ENCODE assay signal across 16 cellular contexts in genomic region chr19:15292140-15292539, GRCh38. TPM values are rescaled to one million over a fixed set of nuclear protein-coding genes. Genes with fewer than 3 reads are reported as not detected.
DNase-seq lines count a peak whose midpoint lies in the region; ATAC-seq and TF ChIP-seq lines count a peak whose summit lies in the region.
"Had no signal": no experiment of that assay in that cellular context is flagged by ENCODE, and none has a peak within 500 bp of the region (broad histone marks: within the 10 kb centered on the region; RNA-seq: fewer than 3 reads in every experiment).

No MANE protein-coding gene starts in this region.

- peak overlapping the region; percentile 51 for H3K4me2 ChIP-seq in GM23338
- no peak overlapping the region; the same call in 1 of the 2 replicates for H3K4me2 ChIP-seq in MM.1S (ENCODE audit: low read depth, low read length)

- H3K9me2 ChIP-seq in GM23338 (ENCODE audit: insufficient read depth) (no peaks in the 10 kb centered on the region), MM.1S (replicated peaks; ENCODE audit: insufficient read depth, low read length) (no peaks in the 10 kb centered on the region)

- H3K9ac ChIP-seq in MM.1S (ENCODE audit: low read length) = no peak overlapping the region

- H3K36me3 ChIP-seq in CD4-positive, CD25-positive, alpha-beta regulatory T cell (ENCODE audit: control insufficient read depth, insufficient read depth, low read length) = peaks cover 11% of the 10 kb centered on the region
- H3K36me3 ChIP-seq in GM23338 (ENCODE audit: insufficient read depth) = no peaks in the 10 kb centered on the region
- H3K36me3 ChIP-seq in MM.1S (replicated peaks; ENCODE audit: insufficient read depth, low read length) = no peaks in the 10 kb centered on the region

- no peak overlapping the region for H3K27ac ChIP-seq in CD4-positive, CD25-positive, alpha-beta regulatory T cell (ENCODE audit: insufficient read depth, low read length, poor library complexity, severe bottlenecking)
- H3K27ac ChIP-seq in GM23338 (ENCODE audit: low read depth) (no peak overlapping the region), MM.1S (ENCODE audit: low read length) (no peak overlapping the region)

- H4K20me1 ChIP-seq in GM23338 (replicated peaks; ENCODE audit: insufficient read depth) (peaks cover 99% of the 10 kb centered on the region), MM.1S (ENCODE audit: insufficient read depth, low read length) (peaks cover 83% of the 10 kb centered on the region)

- no peak for DNase-seq in CD4-positive, CD25-positive, alpha-beta regulatory T cell
- DNase-seq in GM23338 (ENCODE audit: low spot score) = no peak
- no peak for DNase-seq in activated T-helper 2 cell treated with anti-CD3 and anti-CD28 coated beads, Interferon-gamma antibody, Interleukin-2, Interleukin-4, amounts not matched to agents 10 μg/mL and 5 μg/mL and 100 μg/mL, durations not matched to agents 14 hours and 24 hours and 36 hours (ENCODE audit: low spot score)
- DNase-seq in natural killer cell treated with Interleukin-12 subunit alpha and Interleukin-12 subunit beta and Interleukin-15 and Interleukin-18, amount 100 ng/mL, for 72 hours (ENCODE audit: low spot score) = no peak
- no peak for DNase-seq in MM.1S
- DNase-seq: anterior cingulate cortex; HCEC 1CT; hippocampal formation; left colon; NCI-H1930; NCI-H774; stimulated activated CD4-positive, alpha-beta T cell treated with anti-CD3 and anti-CD28 coated beads, Interleukin-4, amount 100 ng/mL, for 4 hours had no signal

- no peak for ATAC-seq in CD4-positive, CD25-positive, alpha-beta regulatory T cell (ENCODE audit: low read depth in 2 of 2)
- ATAC-seq in GM23338 = no peak
- ATAC-seq in natural killer cell treated with Interleukin-12 subunit alpha and Interleukin-12 subunit beta and Interleukin-15 and Interleukin-18, amount 100 ng/mL, for 72 hours = no peak
- no peak for ATAC-seq in GM18505 (IDR thresholded peaks at IDR 0.05; ENCODE audit: unreplicated experiment)
- no peak for ATAC-seq in GM18909 (IDR thresholded peaks at IDR 0.05; ENCODE audit: poor library complexity, unreplicated experiment)
- ATAC-seq: left colon; Right ventricle myocardium inferior; stimulated activated memory B cell treated with anti-CD40 and anti-IgM and Interleukin-4, amounts not matched to agents 10 μg/mL and 1 μg/mL and 100 μg/mL, for 72 hours had no signal

- H3K79me2 ChIP-seq in GM23338 (replicated peaks; ENCODE audit: insufficient read depth) (peaks cover 100% of the 10 kb centered on the region), MM.1S (ENCODE audit: low read length) (peaks cover 97% of the 10 kb centered on the region)

- H3F3A ChIP-seq in GM23338 (replicated peaks; ENCODE audit: low read depth) (peaks cover 4% of the 10 kb centered on the region), MM.1S (ENCODE audit: insufficient read depth, low read length) (peaks cover 40% of the 10 kb centered on the region)

- no peaks in the 10 kb centered on the region for H3K27me3 Mint-ChIP-seq in CD4-positive, CD25-positive, alpha-beta regulatory T cell
- H3K27me3 Mint-ChIP-seq in GM23338 (ENCODE audit: insufficient read depth, low read depth, poor library complexity) = peaks cover 6% of the 10 kb centered on the region
- no peaks in the 10 kb centered on the region for H3K27me3 Mint-ChIP-seq in activated T-helper 2 cell treated with anti-CD3 and anti-CD28 coated beads, Interferon-gamma antibody, Interleukin-2, Interleukin-4, amounts not matched to agents 10 μg/mL and 5 μg/mL and 100 μg/mL, durations not matched to agents 14 hours and 24 hours and 36 hours (ENCODE audit: low read depth)
- H3K27me3 Mint-ChIP-seq in natural killer cell treated with Interleukin-12 subunit alpha and Interleukin-12 subunit beta and Interleukin-15 and Interleukin-18, amount 100 ng/mL, for 72 hours = no peaks in the 10 kb centered on the region
- H3K27me3 Mint-ChIP-seq: stimulated activated memory B cell treated with anti-CD40 and anti-IgM and Interleukin-4, amounts not matched to agents 10 μg/mL and 1 μg/mL and 100 μg/mL, for 72 hours had no signal

- intact Hi-C loops in activated T-helper 2 cell treated with anti-CD3 and anti-CD28 coated beads, Interferon-gamma antibody, Interleukin-2, Interleukin-4, amounts not matched to agents 10 μg/mL and 5 μg/mL and 100 μg/mL, durations not matched to agents 14 hours and 24 hours and 36 hours (cut with micrococcal nuclease) = no loop called here

- peaks cover 48 to 99% (median 88%) of the 10 kb centered on the region in 4 donors for H3K4me1 Mint-ChIP-seq in CD4-positive, CD25-positive, alpha-beta regulatory T cell
- peaks cover 87% of the 10 kb centered on the region for H3K4me1 Mint-ChIP-seq in GM23338
- peaks cover 86% of the 10 kb centered on the region for H3K4me1 Mint-ChIP-seq in activated T-helper 2 cell treated with anti-CD3 and anti-CD28 coated beads, Interferon-gamma antibody, Interleukin-2, Interleukin-4, amounts not matched to agents 10 μg/mL and 5 μg/mL and 100 μg/mL, durations not matched to agents 14 hours and 24 hours and 36 hours (ENCODE audit: low read depth)
- peaks cover 82 to 88% of the 10 kb centered on the region in 2 donors for H3K4me1 Mint-ChIP-seq in natural killer cell treated with Interleukin-12 subunit alpha and Interleukin-12 subunit beta and Interleukin-15 and Interleukin-18, amount 100 ng/mL, for 72 hours (ENCODE audit: low read depth in 2 of 2)

- H3K4me1 ChIP-seq in CD4-positive, CD25-positive, alpha-beta regulatory T cell (ENCODE audit: control insufficient read depth, insufficient read depth, low read length, poor library complexity, severe bottlenecking) = peaks cover 98% of the 10 kb centered on the region
- peaks cover 87% of the 10 kb centered on the region for H3K4me1 ChIP-seq in GM23338 (ENCODE audit: insufficient read depth)
- H3K4me1 ChIP-seq in MM.1S (ENCODE audit: low read length) = peaks cover 66% of the 10 kb centered on the region

- H2AFZ ChIP-seq in GM23338 (no peak overlapping the region), MM.1S (ENCODE audit: low read length) (no peak overlapping the region)

- no peaks in the 10 kb centered on the region for H3K27me3 ChIP-seq in CD4-positive, CD25-positive, alpha-beta regulatory T cell (ENCODE audit: control insufficient read depth, insufficient read depth, low read length)
- H3K27me3 ChIP-seq in GM23338 (ENCODE audit: insufficient read depth) = no peaks in the 10 kb centered on the region
- H3K27me3 ChIP-seq in MM.1S (replicated peaks; ENCODE audit: insufficient read depth, low read length) = no peaks in the 10 kb centered on the region

- H3K9me3 ChIP-seq in CD4-positive, CD25-positive, alpha-beta regulatory T cell (ENCODE audit: control insufficient read depth in 2 of 2, low read length in 2 of 2) = no peaks in the 10 kb centered on the region
- H3K9me3 ChIP-seq in MM.1S (replicated peaks; ENCODE audit: insufficient read depth, low read length) = no peaks in the 10 kb centered on the region

- H3K4me3 Mint-ChIP-seq in CD4-positive, CD25-positive, alpha-beta regulatory T cell = peak overlapping the region in 3 of 4 donors; percentile 56 to 85 (median 62)
- no peak overlapping the region; the same call in 2 of the 3 replicates for H3K4me3 Mint-ChIP-seq in GM23338
- no peak overlapping the region for H3K4me3 Mint-ChIP-seq in activated T-helper 2 cell treated with anti-CD3 and anti-CD28 coated beads, Interferon-gamma antibody, Interleukin-2, Interleukin-4, amounts not matched to agents 10 μg/mL and 5 μg/mL and 100 μg/mL, durations not matched to agents 14 hours and 24 hours and 36 hours (ENCODE audit: low read depth)
- H3K4me3 Mint-ChIP-seq in natural killer cell treated with Interleukin-12 subunit alpha and Interleukin-12 subunit beta and Interleukin-15 and Interleukin-18, amount 100 ng/mL, for 72 hours = peak overlapping the region; percentile 32

- H3K4me3 ChIP-seq in CD4-positive, CD25-positive, alpha-beta regulatory T cell (ENCODE audit: low read depth, low read length) = peak overlapping the region; percentile 66
- no peak overlapping the region for H3K4me3 ChIP-seq in GM23338
- H3K4me3 ChIP-seq in MM.1S (ENCODE audit: low read length) = no peak overlapping the region

- H3K36me3 Mint-ChIP-seq in CD4-positive, CD25-positive, alpha-beta regulatory T cell = peaks cover 8% of the 10 kb centered on the region
- H3K36me3 Mint-ChIP-seq in GM23338 (ENCODE audit: low read depth) = peaks cover 23% of the 10 kb centered on the region
- peaks cover 19% of the 10 kb centered on the region for H3K36me3 Mint-ChIP-seq in activated T-helper 2 cell treated with anti-CD3 and anti-CD28 coated beads, Interferon-gamma antibody, Interleukin-2, Interleukin-4, amounts not matched to agents 10 μg/mL and 5 μg/mL and 100 μg/mL, durations not matched to agents 14 hours and 24 hours and 36 hours (ENCODE audit: low read depth)
- H3K36me3 Mint-ChIP-seq in natural killer cell treated with Interleukin-12 subunit alpha and Interleukin-12 subunit beta and Interleukin-15 and Interleukin-18, amount 100 ng/mL, for 72 hours = peaks cover 4% of the 10 kb centered on the region

- H3K9me3 Mint-ChIP-seq in CD4-positive, CD25-positive, alpha-beta regulatory T cell = no peaks in the 10 kb centered on the region
- no peaks in the 10 kb centered on the region for H3K9me3 Mint-ChIP-seq in GM23338
- no peaks in the 10 kb centered on the region for H3K9me3 Mint-ChIP-seq in activated T-helper 2 cell treated with anti-CD3 and anti-CD28 coated beads, Interferon-gamma antibody, Interleukin-2, Interleukin-4, amounts not matched to agents 10 μg/mL and 5 μg/mL and 100 μg/mL, durations not matched to agents 14 hours and 24 hours and 36 hours
- H3K9me3 Mint-ChIP-seq in natural killer cell treated with Interleukin-12 subunit alpha and Interleukin-12 subunit beta and Interleukin-15 and Interleukin-18, amount 100 ng/mL, for 72 hours = no peaks in the 10 kb centered on the region
- H3K9me3 Mint-ChIP-seq: stimulated activated memory B cell treated with anti-CD40 and anti-IgM and Interleukin-4, amounts not matched to agents 10 μg/mL and 1 μg/mL and 100 μg/mL, for 72 hours had no signal

- TF ChIP-seq CTCF in GM23338 (conservative IDR thresholded peaks at IDR 0.05; ENCODE audit: low read depth in 2 of 2) = no peak
- TF ChIP-seq CTCF in MM.1S (IDR thresholded peaks at IDR 0.05; ENCODE audit: low read length) = no peak

- TF ChIP-seq POLR2A in GM18505 (IDR thresholded peaks at IDR 0.05; ENCODE audit: borderline replicate concordance, extremely low read depth, insufficient read depth, insufficient read length) = no peak

- H3K27ac Mint-ChIP-seq in CD4-positive, CD25-positive, alpha-beta regulatory T cell = peak overlapping the region; percentile 48 to 75 (median 68)
- peak overlapping the region; percentile 37; the same call in 1 of the 2 replicates for H3K27ac Mint-ChIP-seq in GM23338
- peak overlapping the region; percentile 48 for H3K27ac Mint-ChIP-seq in activated T-helper 2 cell treated with anti-CD3 and anti-CD28 coated beads, Interferon-gamma antibody, Interleukin-2, Interleukin-4, amounts not matched to agents 10 μg/mL and 5 μg/mL and 100 μg/mL, durations not matched to agents 14 hours and 24 hours and 36 hours
- peak overlapping the region in 1 of 2 donors; percentile 31 for H3K27ac Mint-ChIP-seq in natural killer cell treated with Interleukin-12 subunit alpha and Interleukin-12 subunit beta and Interleukin-15 and Interleukin-18, amount 100 ng/mL, for 72 hours

RNA-seq across cellular contexts. Expression of gene BRD4, which starts 40.2 kb away (rescaled TPM):
- 168 TPM for total RNA-seq in CD4-positive, CD25-positive, alpha-beta regulatory T cell
- polyA plus RNA-seq in CD4-positive, CD25-positive, alpha-beta regulatory T cell = 10 to 100 TPM in 1 of 4 donors, 1 to 10 TPM in 3; 6.6 to 12.4 (median 9.3) TPM
- total RNA-seq in GM23338 (2014; rRNA removed; shearing (Covaris generic)) = 63.5 and 63.8 TPM in 2 replicates
- polyA plus RNA-seq in GM23338 (2016; fragmentation: Nextera tagmentation; extraction: Ambion mirVana) = 115 and 127 TPM in 2 replicates
- total RNA-seq in activated T-helper 2 cell treated with anti-CD3 and anti-CD28 coated beads, Interferon-gamma antibody, Interleukin-2, Interleukin-4, amounts not matched to agents 10 μg/mL and 5 μg/mL and 100 μg/mL, durations not matched to agents 14 hours and 24 hours and 36 hours = 104 and 108 TPM in 2 replicates
- total RNA-seq in natural killer cell treated with Interleukin-12 subunit alpha and Interleukin-12 subunit beta and Interleukin-15 and Interleukin-18, amount 100 ng/mL, for 72 hours = 100 to 1,000 TPM; 111 to 161 TPM

RNA-seq across cellular contexts. Expression of gene EPHX3, which starts 59.9 kb away (rescaled TPM):
- total RNA-seq in CD4-positive, CD25-positive, alpha-beta regulatory T cell = 0.22 TPM
- polyA plus RNA-seq in CD4-positive, CD25-positive, alpha-beta regulatory T cell = not detected
- 15.0 and 24.8 TPM in 2 replicates for total RNA-seq in GM23338 (2014; rRNA removed; shearing (Covaris generic))
- 19.7 and 19.8 TPM in 2 replicates for polyA plus RNA-seq in GM23338 (2016; fragmentation: Nextera tagmentation; extraction: Ambion mirVana)
- 0.16 TPM in 1 of 2 replicates, not detected in the other for total RNA-seq in activated T-helper 2 cell treated with anti-CD3 and anti-CD28 coated beads, Interferon-gamma antibody, Interleukin-2, Interleukin-4, amounts not matched to agents 10 μg/mL and 5 μg/mL and 100 μg/mL, durations not matched to agents 14 hours and 24 hours and 36 hours
- 1 to 10 TPM in 1 of 2 donors, under 1 TPM in 1; 0.81 to 1.0 TPM for total RNA-seq in natural killer cell treated with Interleukin-12 subunit alpha and Interleukin-12 subunit beta and Interleukin-15 and Interleukin-18, amount 100 ng/mL, for 72 hours

Comparison
In these comparisons a context has a peak if more than half of its experiments do, and no peak if none do; other contexts are left out.
1. H3K4me3 Mint-ChIP-seq: peak in CD4-positive, CD25-positive, alpha-beta regulatory T cell (3 of 4) and natural killer cell treated with Interleukin-12 subunit alpha and Interleukin-12 subunit beta and Interleukin-15 and Interleukin-18, amount 100 ng/mL, for 72 hours (single experiment); none in GM23338 (single experiment) and activated T-helper 2 cell treated with anti-CD3 and anti-CD28 coated beads, Interferon-gamma antibody, Interleukin-2, Interleukin-4, amounts not matched to agents 10 μg/mL and 5 μg/mL and 100 μg/mL, durations not matched to agents 14 hours and 24 hours and 36 hours (single experiment).